19 cellular contexts compared by ENCODE assay signal in the genomic region with DNA sequence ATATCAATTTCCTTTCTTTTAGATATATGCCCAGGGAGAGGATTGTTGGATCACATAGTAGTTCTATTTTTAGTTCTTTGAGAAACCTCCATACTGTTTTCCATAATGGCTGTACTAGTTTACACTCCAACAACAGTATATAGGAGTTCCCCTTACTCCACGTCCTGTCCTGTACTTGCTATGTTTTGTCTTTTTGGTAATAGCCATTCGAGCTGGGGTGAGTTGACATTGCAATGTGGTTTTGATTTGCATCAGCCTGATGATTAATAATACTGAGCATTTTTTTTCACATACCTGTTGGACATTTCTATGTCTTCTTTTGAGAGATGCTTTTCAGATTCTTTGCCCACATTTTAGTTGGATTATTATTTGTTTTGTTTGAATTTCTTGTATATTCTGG.
A peak's percentile ranks its signal among the peaks of the same experiment; 100 is the strongest.
DNase-seq lines count a peak whose midpoint lies in the region; TF ChIP-seq lines count a peak whose summit lies in the region.
"Had no signal": no experiment of that assay in that cellular context is flagged by ENCODE, and none has a peak within 500 bp of the region (broad histone marks: within the 10 kb centered on the region; RNA-seq: fewer than 3 reads in every experiment).

No MANE protein-coding gene starts in this region.

- no peaks in the 10 kb centered on the region for H3K9me3 ChIP-seq in esophagus muscularis mucosa
- H3K9me3 ChIP-seq: BE2C, HAP-1 had no signal

- 73% methylated on average over 2 of the region's 2 CpGs for WGBS in esophagus muscularis mucosa

- H3K27me3 ChIP-seq in esophagus muscularis mucosa, result no peaks in the 10 kb centered on the region
- H3K27me3 ChIP-seq: BE2C had no signal

- no peaks in the 10 kb centered on the region for H3K36me3 Mint-ChIP-seq in nephron progenitor cell (ENCODE audit: low read depth)
- H3K36me3 Mint-ChIP-seq: CD4-positive, CD25-positive, alpha-beta regulatory T cell; CD8-positive, alpha-beta memory T cell had no signal

- H3K4me1 Mint-ChIP-seq in nephron progenitor cell, result peaks cover 10% of the 10 kb centered on the region
- H3K4me1 Mint-ChIP-seq: CD4-positive, CD25-positive, alpha-beta regulatory T cell; CD8-positive, alpha-beta memory T cell had no signal

- no peaks in the 10 kb centered on the region for H3K4me1 ChIP-seq in esophagus muscularis mucosa
- H3K4me1 ChIP-seq: BE2C, HAP-1 had no signal

- TF ChIP-seq EP300 in esophagus muscularis mucosa (IDR thresholded peaks at IDR 0.05), result no peak

- H3K27ac Mint-ChIP-seq in nephron progenitor cell, result no peak overlapping the region
- H3K27ac Mint-ChIP-seq: CD4-positive, CD25-positive, alpha-beta regulatory T cell; CD8-positive, alpha-beta memory T cell had no signal

- H3K4me3 Mint-ChIP-seq in nephron progenitor cell, result no peak overlapping the region
- H3K4me3 Mint-ChIP-seq: CD4-positive, CD25-positive, alpha-beta regulatory T cell; CD8-positive, alpha-beta memory T cell had no signal

- TF ChIP-seq CTCF in epithelial cell of esophagus (IDR thresholded peaks at IDR 0.05; ENCODE audit: insufficient read depth, low read depth, low read length, missing control alignments) (no peak), nephron progenitor cell (IDR thresholded peaks at IDR 0.05) (no peak), esophagus muscularis mucosa (IDR thresholded peaks at IDR 0.05) (no peak)

- intact Hi-C loops in esophagus muscularis mucosa (cut with DNase I), result no loop called here

- H3K9me3 Mint-ChIP-seq in nephron progenitor cell, result no peaks in the 10 kb centered on the region

- H3K4me3 ChIP-seq in epithelial cell of esophagus (ENCODE audit: low read length), result no peak overlapping the region
- no peak overlapping the region for H3K4me3 ChIP-seq in esophagus muscularis mucosa
- H3K4me3 ChIP-seq: GM23248, HAP-1 had no signal

- H3K36me3 ChIP-seq in esophagus muscularis mucosa, result no peaks in the 10 kb centered on the region
- H3K36me3 ChIP-seq: BE2C, HAP-1 had no signal

- TF ChIP-seq POLR2A in esophagus muscularis mucosa (IDR thresholded peaks at IDR 0.05; ENCODE audit: low read depth), result no peak

- no peaks in the 10 kb centered on the region for H3K27me3 Mint-ChIP-seq in nephron progenitor cell (ENCODE audit: low read depth, poor library complexity)

- H3K27ac ChIP-seq in esophagus muscularis mucosa (replicated peaks in 1 of 4), result no peak overlapping the region
- H3K27ac ChIP-seq: GM23248 had no signal

- DNase-seq in M059J (ENCODE audit: low read depth), result peak; percentile 27
- DNase-seq in astrocyte of the hippocampus (ENCODE audit: low read depth, low spot score), result peak; percentile 22
- peak; percentile 77 for DNase-seq in epithelial cell of esophagus (ENCODE audit: low read depth)
- no peak for DNase-seq in nephron progenitor cell
- no peak for DNase-seq in esophagus muscularis mucosa (ENCODE audit: extremely low spot score)
- no peak for DNase-seq in activated gamma-delta T cell (lab: John Stamatoyannopoulos, UW)
- no peak for DNase-seq in SIG-M5 treated with dmso at 0.1 percent for 504 hours (lab: John Stamatoyannopoulos, UW; ENCODE audit: unreplicated experiment)
- DNase-seq: ACHN; BE2C; C1 segment of cervical spinal cord; CD4-positive, CD25-positive, alpha-beta regulatory T cell; CD8-positive, alpha-beta memory T cell; COR-L47; DMS 273 treated with DMSO at 0.1 percent for 48 hours; DMS53; DND-41; EL; GM23248 had no signal

Comparison
In these comparisons a context has a peak if more than half of its experiments do, and no peak if none do; other contexts are left out.
1. DNase-seq: peak in M059J (single experiment), astrocyte of the hippocampus (single experiment) and epithelial cell of esophagus (single experiment); none in nephron progenitor cell (single experiment), esophagus muscularis mucosa (single experiment), activated gamma-delta T cell (single experiment) and SIG-M5 treated with dmso at 0.1 percent for 504 hours (single experiment).